In the genomic region with DNA sequence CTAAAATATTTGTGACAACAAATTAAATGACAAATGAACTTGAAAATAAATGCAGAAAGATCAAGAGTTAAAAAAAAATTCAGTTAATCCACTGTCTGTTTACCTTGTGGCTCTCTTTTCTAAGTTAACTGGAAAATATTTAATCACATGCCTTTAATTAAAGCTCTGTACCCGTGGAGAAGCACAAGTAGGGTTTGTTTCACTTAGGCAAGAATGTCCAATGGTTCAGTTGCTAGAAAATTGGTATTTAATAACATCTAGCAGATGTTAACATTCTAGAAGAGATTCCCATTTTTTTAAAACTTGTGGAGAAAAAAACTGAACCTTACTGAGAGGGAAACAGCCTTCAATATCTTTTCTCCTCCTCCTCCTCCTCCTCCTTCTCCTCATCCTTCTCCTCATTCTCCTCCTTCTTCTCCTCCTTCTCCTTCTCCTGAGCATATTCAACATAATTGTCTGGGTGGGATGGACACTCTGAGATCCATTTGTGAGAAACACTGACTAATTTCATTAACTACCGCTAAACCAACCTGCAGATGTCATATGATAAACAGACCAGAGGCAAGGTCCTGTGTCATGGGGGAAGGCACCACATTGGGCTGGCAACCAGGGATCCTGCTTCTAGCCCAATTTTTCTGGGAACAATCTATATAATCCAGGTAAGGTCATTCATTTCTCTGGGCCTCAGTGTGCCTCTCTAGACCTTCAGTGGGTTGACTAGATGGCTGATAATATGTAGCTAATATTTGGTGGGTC, we compare ENCODE assay signal across 25 cellular contexts. TPM values are rescaled to one million over a fixed set of nuclear protein-coding genes. Genes with fewer than 3 reads are reported as not detected.
DNase-seq lines count a peak whose midpoint lies in the region; ATAC-seq and TF ChIP-seq lines count a peak whose summit lies in the region.
"Had no signal": no experiment of that assay in that cellular context is flagged by ENCODE, and none has a peak within 500 bp of the region (broad histone marks: within the 10 kb centered on the region; RNA-seq: fewer than 3 reads in every experiment).

No MANE protein-coding gene starts in this region.

- ATAC-seq in SK-N-SH treated with all-trans-retinoic acid at 6 μM for 48 hours: no peak
- no peak for ATAC-seq in activated T-helper 17 cell treated with anti-CD3 and anti-CD28 coated beads, Interleukin-2, amount 50 U/mL, for 72 hours (replicated peaks)
- ATAC-seq in GM21367 (IDR thresholded peaks at IDR 0.05; ENCODE audit: unreplicated experiment): no peak
- ATAC-seq in GM23338: no peak
- ATAC-seq: HCT116, PC-3 had no signal

- TF ChIP-seq EP300 in SK-N-SH (IDR thresholded peaks at IDR 0.05; ENCODE audit: borderline replicate concordance in 1 of 2, low read depth in 1 of 2, low read length in 1 of 2): no peak

- H3K79me2 ChIP-seq in SK-N-SH (ENCODE audit: insufficient read depth) (no peaks in the 10 kb centered on the region), GM23338 (replicated peaks; ENCODE audit: insufficient read depth) (no peaks in the 10 kb centered on the region)

- no peaks in the 10 kb centered on the region for H3K9me3 Mint-ChIP-seq in activated T-helper 17 cell treated with anti-CD3 and anti-CD28 coated beads, Interleukin-2, amount 50 U/mL, for 72 hours
- H3K9me3 Mint-ChIP-seq in GM23338: peaks cover 4% of the 10 kb centered on the region; the same call in 1 of the 3 replicates
- no peaks in the 10 kb centered on the region for H3K9me3 Mint-ChIP-seq in activated CD4-positive, alpha-beta memory T cell treated with anti-CD3 and anti-CD28 coated beads for 36 hours

- H3K36me3 ChIP-seq in SK-N-SH (replicated peaks in 1 of 2; ENCODE audit: control insufficient read depth in 1 of 2, insufficient read depth in 2 of 2, low read length in 1 of 2) (no peaks in the 10 kb centered on the region), GM23338 (ENCODE audit: insufficient read depth) (no peaks in the 10 kb centered on the region)
- H3K36me3 ChIP-seq: BLaER1 treated with 17β-estradiol and CSF1 and Interleukin-3, amounts not matched to agents 10 nM and 100 nM had no signal

- H3K4me1 Mint-ChIP-seq in activated T-helper 17 cell treated with anti-CD3 and anti-CD28 coated beads, Interleukin-2, amount 50 U/mL, for 72 hours: peaks cover 9% of the 10 kb centered on the region
- H3K4me1 Mint-ChIP-seq in GM23338: no peaks in the 10 kb centered on the region
- H3K4me1 Mint-ChIP-seq in activated CD4-positive, alpha-beta memory T cell treated with anti-CD3 and anti-CD28 coated beads for 36 hours (ENCODE audit: low read depth): peaks cover 20% of the 10 kb centered on the region

- H3K27me3 ChIP-seq in SK-N-SH (ENCODE audit: insufficient read depth) (no peaks in the 10 kb centered on the region; the same call in 1 of the 2 replicates), GM23338 (ENCODE audit: insufficient read depth) (no peaks in the 10 kb centered on the region)
- H3K27me3 ChIP-seq: BLaER1 treated with 17β-estradiol and CSF1 and Interleukin-3, amounts not matched to agents 10 nM and 100 nM had no signal

- H3K27ac ChIP-seq in SK-N-SH (ENCODE audit: low read depth in 2 of 2, low read length in 1 of 2) (no peak overlapping the region), GM23338 (ENCODE audit: low read depth) (no peak overlapping the region)
- H3K27ac ChIP-seq: BLaER1 treated with 17β-estradiol and CSF1 and Interleukin-3, amounts not matched to agents 10 nM and 100 nM; HL-60 had no signal

- no peaks in the 10 kb centered on the region for H3K27me3 Mint-ChIP-seq in activated T-helper 17 cell treated with anti-CD3 and anti-CD28 coated beads, Interleukin-2, amount 50 U/mL, for 72 hours
- H3K27me3 Mint-ChIP-seq in GM23338 (ENCODE audit: insufficient read depth, low read depth, poor library complexity): peaks cover 2% of the 10 kb centered on the region
- H3K27me3 Mint-ChIP-seq in activated CD4-positive, alpha-beta memory T cell treated with anti-CD3 and anti-CD28 coated beads for 36 hours: no peaks in the 10 kb centered on the region
- H3K27me3 Mint-ChIP-seq: CD4-positive, alpha-beta memory T cell had no signal

- intact Hi-C loops in activated CD4-positive, alpha-beta memory T cell treated with anti-CD3 and anti-CD28 coated beads for 36 hours (cut with micrococcal nuclease): no loop called here

- WGBS in SK-N-SH (ENCODE audit: low lambda C conversion rate): 25% methylated on average over 2 of the region's 2 CpGs

- TF ChIP-seq CTCF in SK-N-SH (IDR thresholded peaks at IDR 0.05): no peak
- no peak for TF ChIP-seq CTCF in GM23338 (conservative IDR thresholded peaks at IDR 0.05; ENCODE audit: low read depth in 2 of 2)

- no peak overlapping the region for H3K4me3 Mint-ChIP-seq in activated T-helper 17 cell treated with anti-CD3 and anti-CD28 coated beads, Interleukin-2, amount 50 U/mL, for 72 hours
- H3K4me3 Mint-ChIP-seq in GM23338: no peak overlapping the region
- H3K4me3 Mint-ChIP-seq in activated CD4-positive, alpha-beta memory T cell treated with anti-CD3 and anti-CD28 coated beads for 36 hours: no peak overlapping the region
- H3K4me3 Mint-ChIP-seq: CD4-positive, alpha-beta memory T cell had no signal

- CTCF ChIA-PET in SK-N-SH (lab: Yijun Ruan, JAX): no interaction called here
- CTCF ChIA-PET in activated CD4-positive, alpha-beta memory T cell treated with anti-CD3 and anti-CD28 coated beads for 36 hours (lab: Charles Lee): interaction anchor here (0.7 to 1.0 kb wide), 2 partner anchors 33 to 53 kb away, joined by 3 to 4 read pairs; no protein-coding TSS in a partner anchor

- no peaks in the 10 kb centered on the region for H3K9me3 ChIP-seq in SK-N-SH

- no peak for TF ChIP-seq RAD21 in SK-N-SH (IDR thresholded peaks at IDR 0.05; ENCODE audit: low read length)

- H3K4me1 ChIP-seq in SK-N-SH (ENCODE audit: control insufficient read depth in 1 of 2, insufficient read depth in 2 of 2, low read depth in 1 of 2, low read length in 1 of 2): peaks cover 0 to 3% of the 10 kb centered on the region in 2 experiments; a peak in 1 of 4 replicates
- H3K4me1 ChIP-seq in GM23338 (ENCODE audit: insufficient read depth): no peaks in the 10 kb centered on the region

- H3F3A ChIP-seq in SK-N-SH (replicated peaks; ENCODE audit: insufficient read depth) (no peaks in the 10 kb centered on the region), GM23338 (replicated peaks; ENCODE audit: low read depth) (no peaks in the 10 kb centered on the region)

- H3K9ac ChIP-seq in SK-N-SH: no peak overlapping the region
- H3K9ac ChIP-seq: BLaER1 treated with 17β-estradiol and CSF1 and Interleukin-3, amounts not matched to agents 10 nM and 100 nM had no signal

- H4K20me1 ChIP-seq in SK-N-SH (ENCODE audit: insufficient read depth) (no peaks in the 10 kb centered on the region), GM23338 (replicated peaks; ENCODE audit: insufficient read depth) (no peaks in the 10 kb centered on the region)
- H4K20me1 ChIP-seq: BLaER1 treated with 17β-estradiol and CSF1 and Interleukin-3, amounts not matched to agents 10 nM and 100 nM had no signal

- H3K9me2 ChIP-seq in SK-N-SH (no peaks in the 10 kb centered on the region), GM23338 (ENCODE audit: insufficient read depth) (no peaks in the 10 kb centered on the region)

- H3K36me3 Mint-ChIP-seq in activated T-helper 17 cell treated with anti-CD3 and anti-CD28 coated beads, Interleukin-2, amount 50 U/mL, for 72 hours (ENCODE audit: low read depth): no peaks in the 10 kb centered on the region
- H3K36me3 Mint-ChIP-seq in GM23338 (ENCODE audit: low read depth): no peaks in the 10 kb centered on the region
- peaks cover 3% of the 10 kb centered on the region for H3K36me3 Mint-ChIP-seq in activated CD4-positive, alpha-beta memory T cell treated with anti-CD3 and anti-CD28 coated beads for 36 hours

- no peak overlapping the region for H3K4me2 ChIP-seq in SK-N-SH
- no peak overlapping the region for H3K4me2 ChIP-seq in GM23338

- peak overlapping the region; percentile 3 for H3K27ac Mint-ChIP-seq in activated T-helper 17 cell treated with anti-CD3 and anti-CD28 coated beads, Interleukin-2, amount 50 U/mL, for 72 hours
- no peak overlapping the region for H3K27ac Mint-ChIP-seq in GM23338
- H3K27ac Mint-ChIP-seq in activated CD4-positive, alpha-beta memory T cell treated with anti-CD3 and anti-CD28 coated beads for 36 hours: no peak overlapping the region

- peak; percentile 25 for DNase-seq in SK-N-SH
- DNase-seq in epidermal melanocyte (ENCODE audit: insufficient read length, low spot score): peak; percentile 75
- DNase-seq in activated CD8-positive, alpha-beta memory T cell treated with anti-CD3 and anti-CD28 coated beads for 24 hours: no peak
- no peak for DNase-seq in GM23338 (ENCODE audit: low spot score)
- no peak for DNase-seq in activated CD4-positive, alpha-beta memory T cell treated with anti-CD3 and anti-CD28 coated beads for 36 hours
- DNase-seq: 8988T; AML-193; CD4-positive, alpha-beta memory T cell; COR-L47; DMS53; Kasumi-1; NCI-H1105; NCI-H1436 treated with DMSO at 0.1 percent for 48 hours; NCI-H187 treated with DMSO at 0.1 percent for 48 hours; NCI-H446; NCI-H524 treated with DMSO at 0.1 percent for 48 hours; NCI-H82; NK-92 treated with Interleukin-12 subunit alpha and Interleukin-12 subunit beta, amount 100 ng/mL, for 24 hours; PC-3 had no signal

- H3K4me3 ChIP-seq in SK-N-SH (ENCODE audit: low read depth in 2 of 2, low read length in 1 of 2) (no peak overlapping the region), GM23338 (no peak overlapping the region)
- H3K4me3 ChIP-seq: BLaER1 treated with 17β-estradiol and CSF1 and Interleukin-3, amounts not matched to agents 10 nM and 100 nM had no signal

- POLR2A ChIA-PET in SK-N-SH (lab: Yijun Ruan, JAX): no interaction called here
- POLR2A ChIA-PET in activated CD4-positive, alpha-beta memory T cell treated with anti-CD3 and anti-CD28 coated beads for 36 hours (lab: Charles Lee): no interaction called here

- no peak overlapping the region for H2AFZ ChIP-seq in SK-N-SH (ENCODE audit: low read depth)
- no peak overlapping the region for H2AFZ ChIP-seq in GM23338

TF ChIP-seq in SK-N-SH treated with all-trans-retinoic acid at 6 μM for 48 hours, 23 proteins besides CTCF, POLR2A, EP300 and RAD21 (continues in another document):
- no peak for TF ChIP-seq RARB (CRISPR knock-in tag; IDR thresholded peaks at IDR 0.05)

RNA-seq across cellular contexts. Expression of a gene that starts 44.1 kb away (rescaled TPM):
- 12.3 and 19.0 TPM in 2 replicates for polyA plus RNA-seq in SK-N-SH (2012; rRNA removed)
- 28.5 and 31.7 TPM in 2 replicates for polyA plus RNA-seq in SK-N-SH (2012; cell fraction: cytosol; rRNA removed)
- 22.4 and 25.4 TPM in 2 replicates for polyA plus RNA-seq in SK-N-SH (2012; cell fraction: nucleus; rRNA removed)
- 10 to 100 TPM; 80.5 to 82.2 TPM for total RNA-seq in activated T-helper 17 cell treated with anti-CD3 and anti-CD28 coated beads, Interleukin-2, amount 50 U/mL, for 72 hours
- total RNA-seq in GM23338 (2014; rRNA removed; shearing (Covaris generic)): 57.4 and 62.1 TPM in 2 replicates
- polyA plus RNA-seq in GM23338 (2016; fragmentation: Nextera tagmentation; extraction: Ambion mirVana): 89.9 and 98.1 TPM in 2 replicates
- 10 to 100 TPM; 45.7 to 46.0 TPM for total RNA-seq in activated CD4-positive, alpha-beta memory T cell treated with anti-CD3 and anti-CD28 coated beads for 36 hours

Comparison
In these comparisons a context has a peak if more than half of its experiments do, and no peak if none do; other contexts are left out.
1. DNase-seq: peak in SK-N-SH (single experiment) and epidermal melanocyte (single experiment); none in activated CD8-positive, alpha-beta memory T cell treated with anti-CD3 and anti-CD28 coated beads for 24 hours (single experiment), GM23338 (single experiment) and activated CD4-positive, alpha-beta memory T cell treated with anti-CD3 and anti-CD28 coated beads for 36 hours (single experiment).